ENCODE assay signal across 16 cellular contexts in genomic region chrX:2656243-2656836, GRCh38. TPM values are rescaled to one million over a fixed set of nuclear protein-coding genes. Genes with fewer than 3 reads are reported as not detected.
DNase-seq lines count a peak whose midpoint lies in the region; ATAC-seq and TF ChIP-seq lines count a peak whose summit lies in the region.
"Had no signal": no experiment of that assay in that cellular context is flagged by ENCODE, and none has a peak within 500 bp of the region (broad histone marks: within the 10 kb centered on the region; RNA-seq: fewer than 3 reads in every experiment).

No MANE protein-coding gene starts in this region.

- peaks cover 23% of the 10 kb centered on the region for H3K4me1 Mint-ChIP-seq in endodermal cell

- H2AFZ ChIP-seq in DND-41 (ENCODE audit: low read depth, low read length) (no peak overlapping the region), parathyroid adenoma (no peak overlapping the region)

- no peaks in the 10 kb centered on the region for H3K27me3 Mint-ChIP-seq in endodermal cell (ENCODE audit: insufficient read depth)
- H3K27me3 Mint-ChIP-seq: B cell; CD4-positive, alpha-beta T cell had no signal

- H3K9me3 ChIP-seq in DND-41 (ENCODE audit: insufficient read depth, low read length, severe bottlenecking) (no peaks in the 10 kb centered on the region), endodermal cell (ENCODE audit: control insufficient read depth, low read length) (no peaks in the 10 kb centered on the region), parathyroid adenoma (ENCODE audit: control insufficient read depth, low read length) (no peaks in the 10 kb centered on the region)
- H3K9me3 ChIP-seq: HAP-1 had no signal

- H3K4me3 Mint-ChIP-seq in endodermal cell = no peak overlapping the region
- H3K4me3 Mint-ChIP-seq: B cell; CD4-positive, alpha-beta T cell had no signal

- TF ChIP-seq CTCF in DND-41 (IDR thresholded peaks at IDR 0.05; ENCODE audit: borderline replicate concordance, extremely low read depth, low read length, poor library complexity, severe bottlenecking) (no peak), endodermal cell (conservative IDR thresholded peaks at IDR 0.05) (no peak), parathyroid adenoma (IDR thresholded peaks at IDR 0.05) (no peak)

- H3K27ac Mint-ChIP-seq in endodermal cell = no peak overlapping the region
- H3K27ac Mint-ChIP-seq: B cell; CD4-positive, alpha-beta T cell had no signal

- peaks cover 24% of the 10 kb centered on the region for H3K36me3 Mint-ChIP-seq in endodermal cell (ENCODE audit: low read depth)

- DNase-seq in DND-41 = no peak
- peak; percentile 16 for DNase-seq in endodermal cell
- DNase-seq in iPS-NIHi11 (ENCODE audit: low spot score) = no peak
- DNase-seq in NCI-H1436 (lab: John Stamatoyannopoulos, UW) = no peak
- DNase-seq in H7 = no peak
- DNase-seq in OCI-M2 (lab: John Stamatoyannopoulos, UW; ENCODE audit: unreplicated experiment) = no peak
- DNase-seq: C1 segment of cervical spinal cord; CD4-positive, alpha-beta T cell; DMS79; EL; GOT3; IMR-90; KBM-7 had no signal

- peaks cover 4% of the 10 kb centered on the region; the same call in 1 of the 2 replicates for H3K4me1 ChIP-seq in DND-41 (ENCODE audit: insufficient read depth, low read length)
- no peaks in the 10 kb centered on the region for H3K4me1 ChIP-seq in endodermal cell (ENCODE audit: control insufficient read depth, insufficient read depth, low read length)
- H3K4me1 ChIP-seq in parathyroid adenoma = no peaks in the 10 kb centered on the region
- H3K4me1 ChIP-seq: HAP-1 had no signal

- no peaks in the 10 kb centered on the region for H4K20me1 ChIP-seq in DND-41 (ENCODE audit: insufficient read depth, low read length)

- H3K36me3 ChIP-seq in DND-41 (ENCODE audit: insufficient read depth, low read length) (peaks cover 20% of the 10 kb centered on the region), endodermal cell (ENCODE audit: control insufficient read depth, insufficient read depth, low read length) (peaks cover 7% of the 10 kb centered on the region), parathyroid adenoma (ENCODE audit: control insufficient read depth, insufficient read depth, low read length) (no peaks in the 10 kb centered on the region), H7 (replicated peaks; ENCODE audit: control insufficient read depth, insufficient read depth, low read length) (no peaks in the 10 kb centered on the region; the same call in none of the 2 replicates)
- H3K36me3 ChIP-seq: HAP-1 had no signal

- H3K9me3 Mint-ChIP-seq in endodermal cell = no peaks in the 10 kb centered on the region
- H3K9me3 Mint-ChIP-seq: CD4-positive, alpha-beta T cell had no signal

- no peak overlapping the region for H3K4me3 ChIP-seq in DND-41 (ENCODE audit: low read depth in 1 of 2, low read length in 2 of 2)
- no peak overlapping the region for H3K4me3 ChIP-seq in endodermal cell (ENCODE audit: low read length)
- H3K4me3 ChIP-seq in parathyroid adenoma (ENCODE audit: low read depth, low read length) = no peak overlapping the region
- H3K4me3 ChIP-seq in H7 (ENCODE audit: insufficient read depth, low read depth, low read length) = no peak overlapping the region
- H3K4me3 ChIP-seq: HAP-1 had no signal

- H3K27me3 ChIP-seq in DND-41 (ENCODE audit: insufficient read depth, low read length, poor library complexity) (no peaks in the 10 kb centered on the region), endodermal cell (ENCODE audit: control insufficient read depth, insufficient read depth, low read length, poor library complexity, severe bottlenecking) (no peaks in the 10 kb centered on the region), parathyroid adenoma (ENCODE audit: control insufficient read depth, insufficient read depth, low read length) (no peaks in the 10 kb centered on the region), H7 (ENCODE audit: control insufficient read depth, insufficient read depth, low read length) (no peaks in the 10 kb centered on the region)

- H3K9ac ChIP-seq in DND-41 (ENCODE audit: low read depth, low read length) (no peak overlapping the region), endodermal cell (ENCODE audit: extremely low read depth, low read length, poor library complexity, severe bottlenecking) (no peak overlapping the region), parathyroid adenoma (no peak overlapping the region)

- H3K27ac ChIP-seq in DND-41 (ENCODE audit: low read length) (0 out of 2 replicates have a peak overlapping the region, but pooled peaks have one; percentile 12), endodermal cell (ENCODE audit: low read depth, low read length) (no peak overlapping the region), parathyroid adenoma (no peak overlapping the region)

- H3K4me2 ChIP-seq in DND-41 (ENCODE audit: insufficient read depth, low read length) (no peak overlapping the region), parathyroid adenoma (ENCODE audit: low read length) (peak overlapping the region; percentile 14)

- H3K79me2 ChIP-seq in DND-41 (ENCODE audit: insufficient read depth, low read length) (no peaks in the 10 kb centered on the region), parathyroid adenoma (no peaks in the 10 kb centered on the region)

- no peak for ATAC-seq in DND-41 (ENCODE audit: insufficient read depth, low read depth)

- WGBS in endodermal cell (ENCODE audit: insufficient coverage in 1 of 2, insufficient read length in 1 of 2), 2 experiments = 91% methylated on average over 4 to 7 of the region's 7 CpGs

RNA-seq across cellular contexts. Expression of gene CD99, which starts 34.8 kb away (rescaled TPM):
- total RNA-seq in endodermal cell = 100 to 1,000 TPM; 314 to 397 TPM
- 226 TPM for polyA plus RNA-seq in endodermal cell (2013, experiment 1 of 2)
- 207 TPM for polyA plus RNA-seq in endodermal cell (2013, experiment 2 of 2)
- total RNA-seq in H7 (2014; rRNA removed; shearing (Covaris generic)) = 112 and 125 TPM in 2 replicates
